10 cellular contexts compared by ENCODE assay signal in the genomic region with DNA sequence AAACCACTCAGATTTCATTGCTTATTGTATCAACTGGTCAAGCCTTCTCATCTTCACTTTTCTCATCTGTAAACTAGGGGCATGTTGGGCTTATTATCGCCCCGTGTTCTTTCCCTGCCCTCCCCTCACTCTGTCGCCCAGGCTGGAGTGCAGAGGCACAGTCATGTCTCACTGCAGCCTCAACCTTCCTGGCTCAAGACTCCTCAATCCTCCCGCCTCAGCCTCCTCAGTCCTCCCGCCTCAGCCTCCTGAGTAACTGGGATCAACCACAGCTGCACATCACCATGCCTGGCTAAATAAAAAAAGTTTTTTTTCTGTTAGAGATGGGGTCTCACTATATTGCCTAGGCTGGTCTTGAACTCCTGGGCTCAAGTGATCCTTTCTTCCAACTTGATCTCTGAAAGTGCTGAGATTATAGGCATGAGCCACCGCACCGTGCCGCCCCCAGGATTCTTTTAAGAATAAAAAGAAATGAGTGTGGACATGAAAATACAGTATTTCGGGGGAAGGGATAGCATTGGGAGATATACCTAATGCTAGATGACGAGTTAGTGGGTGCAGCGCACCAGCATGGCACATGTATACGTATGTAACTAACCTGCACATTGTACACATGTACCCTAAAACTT. TPM values are rescaled to one million over a fixed set of nuclear protein-coding genes. Genes with fewer than 3 reads are reported as not detected.
DNase-seq lines count a peak whose midpoint lies in the region.
"Had no signal": no experiment of that assay in that cellular context is flagged by ENCODE, and none has a peak within 500 bp of the region (broad histone marks: within the 10 kb centered on the region; RNA-seq: fewer than 3 reads in every experiment).

No MANE protein-coding gene starts in this region.

- peaks cover 4 to 17% (median 11%) of the 10 kb centered on the region in 5 donors for H3K36me3 ChIP-seq in subcutaneous abdominal adipose tissue (ENCODE audit: control insufficient read depth in 5 of 5, insufficient read depth in 5 of 5, low read length in 5 of 5)

- no peaks in the 10 kb centered on the region for H3K27me3 ChIP-seq in subcutaneous abdominal adipose tissue (ENCODE audit: control insufficient read depth in 5 of 5, insufficient read depth in 4 of 5, low read length in 5 of 5)

- POLR2A ChIA-PET in activated CD4-positive, alpha-beta T cell treated with anti-CD3 and anti-CD28 coated beads, Interleukin-2, amount 10 ng/mL, durations not matched to agents 7 days and 5 days (lab: Charles Lee) = no interaction called here

- intact Hi-C loops in activated T-helper 2 cell treated with anti-CD3 and anti-CD28 coated beads, Interferon-gamma antibody, Interleukin-2, Interleukin-4, amounts not matched to agents 10 μg/mL and 5 μg/mL and 100 μg/mL, durations not matched to agents 14 hours and 24 hours and 36 hours (cut with micrococcal nuclease) = loop anchor here (10.0 kb wide), 1 partner anchor 180 kb away; a partner anchor contains a TSS

- H3K27ac ChIP-seq in subcutaneous abdominal adipose tissue (ENCODE audit: low read depth, low read length) = peak overlapping the region; percentile 96

- no peaks in the 10 kb centered on the region for H3K27me3 Mint-ChIP-seq in activated CD4-positive, alpha-beta T cell treated with anti-CD3 and anti-CD28 coated beads, Interleukin-2, amount 10 ng/mL, durations not matched to agents 7 days and 5 days
- no peaks in the 10 kb centered on the region for H3K27me3 Mint-ChIP-seq in activated T-helper 2 cell treated with anti-CD3 and anti-CD28 coated beads, Interferon-gamma antibody, Interleukin-2, Interleukin-4, amounts not matched to agents 10 μg/mL and 5 μg/mL and 100 μg/mL, durations not matched to agents 14 hours and 24 hours and 36 hours (ENCODE audit: low read depth)
- peaks cover 4% of the 10 kb centered on the region in 3 donors for H3K27me3 Mint-ChIP-seq in immature natural killer cell (ENCODE audit: low read depth in 3 of 3)

- H3K4me1 Mint-ChIP-seq in activated CD4-positive, alpha-beta T cell treated with anti-CD3 and anti-CD28 coated beads, Interleukin-2, amount 10 ng/mL, durations not matched to agents 7 days and 5 days = peaks cover 46% of the 10 kb centered on the region
- peaks cover 30% of the 10 kb centered on the region for H3K4me1 Mint-ChIP-seq in activated T-helper 2 cell treated with anti-CD3 and anti-CD28 coated beads, Interferon-gamma antibody, Interleukin-2, Interleukin-4, amounts not matched to agents 10 μg/mL and 5 μg/mL and 100 μg/mL, durations not matched to agents 14 hours and 24 hours and 36 hours (ENCODE audit: low read depth)
- H3K4me1 Mint-ChIP-seq in immature natural killer cell = peaks cover 49 to 72% of the 10 kb centered on the region in 2 donors

- H3K36me3 Mint-ChIP-seq in activated CD4-positive, alpha-beta T cell treated with anti-CD3 and anti-CD28 coated beads, Interleukin-2, amount 10 ng/mL, durations not matched to agents 7 days and 5 days (ENCODE audit: low read depth) = peaks cover 44% of the 10 kb centered on the region
- H3K36me3 Mint-ChIP-seq in activated T-helper 2 cell treated with anti-CD3 and anti-CD28 coated beads, Interferon-gamma antibody, Interleukin-2, Interleukin-4, amounts not matched to agents 10 μg/mL and 5 μg/mL and 100 μg/mL, durations not matched to agents 14 hours and 24 hours and 36 hours (ENCODE audit: low read depth) = peaks cover 64% of the 10 kb centered on the region
- H3K36me3 Mint-ChIP-seq in immature natural killer cell = peaks cover 0 to 10% (median 0%) of the 10 kb centered on the region in 3 donors

- H3K27ac Mint-ChIP-seq in activated CD4-positive, alpha-beta T cell treated with anti-CD3 and anti-CD28 coated beads, Interleukin-2, amount 10 ng/mL, durations not matched to agents 7 days and 5 days = peak overlapping the region; percentile 97
- peak overlapping the region; percentile 75 for H3K27ac Mint-ChIP-seq in activated T-helper 2 cell treated with anti-CD3 and anti-CD28 coated beads, Interferon-gamma antibody, Interleukin-2, Interleukin-4, amounts not matched to agents 10 μg/mL and 5 μg/mL and 100 μg/mL, durations not matched to agents 14 hours and 24 hours and 36 hours
- H3K27ac Mint-ChIP-seq in immature natural killer cell = peak overlapping the region; percentile 93 to 98 (median 96)

- peak overlapping the region in 3 of 5 donors; percentile 24 to 91 (median 90) for H3K4me3 ChIP-seq in subcutaneous abdominal adipose tissue (ENCODE audit: low read depth in 1 of 5, low read length in 5 of 5)

- H3K9ac ChIP-seq in subcutaneous abdominal adipose tissue (ENCODE audit: low read length in 5 of 5) = peak overlapping the region in 4 of 5 donors; percentile 90 to 93 (median 91)

- no peaks in the 10 kb centered on the region for H3K9me3 ChIP-seq in subcutaneous abdominal adipose tissue (ENCODE audit: control insufficient read depth in 5 of 5, low read length in 5 of 5)

- no peak for DNase-seq in activated CD4-positive, alpha-beta T cell treated with anti-CD3 and anti-CD28 coated beads, Interleukin-2, amount 10 ng/mL, durations not matched to agents 7 days and 5 days
- DNase-seq in activated CD4-positive, alpha-beta T cell treated with anti-CD3 and anti-CD28 coated beads for 4 hours = no peak
- DNase-seq in activated T-helper 2 cell treated with anti-CD3 and anti-CD28 coated beads, Interferon-gamma antibody, Interleukin-2, Interleukin-4, amounts not matched to agents 10 μg/mL and 5 μg/mL and 100 μg/mL, durations not matched to agents 14 hours and 24 hours and 36 hours (ENCODE audit: low spot score) = no peak
- DNase-seq in immature natural killer cell (no peak), DMS 273 treated with DMSO at 0.1 percent for 48 hours (lab: John Stamatoyannopoulos, UW) (no peak), SHP77 (lab: John Stamatoyannopoulos, UW) (no peak)
- no peak for DNase-seq in stimulated activated CD4-positive, alpha-beta T cell treated with anti-CD3 and anti-CD28 coated beads, Interleukin-1b, Interleukin-23, amount 100 ng/mL, for 48 hours
- DNase-seq: NCI-H2029 treated with DMSO at 0.1 percent for 48 hours had no signal

- H3K4me3 Mint-ChIP-seq in activated CD4-positive, alpha-beta T cell treated with anti-CD3 and anti-CD28 coated beads, Interleukin-2, amount 10 ng/mL, durations not matched to agents 7 days and 5 days = peak overlapping the region; percentile 96
- peak overlapping the region; percentile 94 for H3K4me3 Mint-ChIP-seq in activated T-helper 2 cell treated with anti-CD3 and anti-CD28 coated beads, Interferon-gamma antibody, Interleukin-2, Interleukin-4, amounts not matched to agents 10 μg/mL and 5 μg/mL and 100 μg/mL, durations not matched to agents 14 hours and 24 hours and 36 hours (ENCODE audit: low read depth)
- H3K4me3 Mint-ChIP-seq in immature natural killer cell = peak overlapping the region; percentile 93 to 95 (median 94)

- H3K4me1 ChIP-seq in subcutaneous abdominal adipose tissue (ENCODE audit: control insufficient read depth in 5 of 5, insufficient read depth in 5 of 5, low read length in 5 of 5) = peaks cover 3 to 55% (median 32%) of the 10 kb centered on the region in 5 donors

- CTCF ChIA-PET in activated CD4-positive, alpha-beta T cell treated with anti-CD3 and anti-CD28 coated beads, Interleukin-2, amount 10 ng/mL, durations not matched to agents 7 days and 5 days (lab: Charles Lee) = no interaction called here

- H3K9me3 Mint-ChIP-seq in activated CD4-positive, alpha-beta T cell treated with anti-CD3 and anti-CD28 coated beads, Interleukin-2, amount 10 ng/mL, durations not matched to agents 7 days and 5 days = no peaks in the 10 kb centered on the region
- no peaks in the 10 kb centered on the region for H3K9me3 Mint-ChIP-seq in activated T-helper 2 cell treated with anti-CD3 and anti-CD28 coated beads, Interferon-gamma antibody, Interleukin-2, Interleukin-4, amounts not matched to agents 10 μg/mL and 5 μg/mL and 100 μg/mL, durations not matched to agents 14 hours and 24 hours and 36 hours
- no peaks in the 10 kb centered on the region for H3K9me3 Mint-ChIP-seq in immature natural killer cell

RNA-seq across cellular contexts. Expression of a gene that starts 2.0 kb away (rescaled TPM):
- 10 to 100 TPM; 34.3 to 34.9 TPM for total RNA-seq in activated CD4-positive, alpha-beta T cell treated with anti-CD3 and anti-CD28 coated beads, Interleukin-2, amount 10 ng/mL, durations not matched to agents 7 days and 5 days
- total RNA-seq in activated T-helper 2 cell treated with anti-CD3 and anti-CD28 coated beads, Interferon-gamma antibody, Interleukin-2, Interleukin-4, amounts not matched to agents 10 μg/mL and 5 μg/mL and 100 μg/mL, durations not matched to agents 14 hours and 24 hours and 36 hours = 38.1 and 38.3 TPM in 2 replicates
- 1 to 10 TPM in 2 of 3 donors, under 1 TPM in 1; 0.59 to 8.5 (median 1.5) TPM for polyA plus RNA-seq in immature natural killer cell

RNA-seq across cellular contexts. Expression of a gene that starts 35.9 kb away (rescaled TPM):
- 100 to 1,000 TPM; 369 to 418 TPM for total RNA-seq in activated CD4-positive, alpha-beta T cell treated with anti-CD3 and anti-CD28 coated beads, Interleukin-2, amount 10 ng/mL, durations not matched to agents 7 days and 5 days
- 603 and 609 TPM in 2 replicates for total RNA-seq in activated T-helper 2 cell treated with anti-CD3 and anti-CD28 coated beads, Interferon-gamma antibody, Interleukin-2, Interleukin-4, amounts not matched to agents 10 μg/mL and 5 μg/mL and 100 μg/mL, durations not matched to agents 14 hours and 24 hours and 36 hours
- polyA plus RNA-seq in immature natural killer cell = 100 to 1,000 TPM; 240 to 326 (median 325) TPM

RNA-seq across cellular contexts. Expression of a gene that starts 53.8 kb away (rescaled TPM):
- total RNA-seq in activated CD4-positive, alpha-beta T cell treated with anti-CD3 and anti-CD28 coated beads, Interleukin-2, amount 10 ng/mL, durations not matched to agents 7 days and 5 days = under 1 TPM; 0.35 to 0.44 TPM
- 0.39 and 0.51 TPM in 2 replicates for total RNA-seq in activated T-helper 2 cell treated with anti-CD3 and anti-CD28 coated beads, Interferon-gamma antibody, Interleukin-2, Interleukin-4, amounts not matched to agents 10 μg/mL and 5 μg/mL and 100 μg/mL, durations not matched to agents 14 hours and 24 hours and 36 hours
- 1 to 10 TPM in 1 of 3 donors, under 1 TPM in 2; 0.56 to 1.3 (median 0.86) TPM for polyA plus RNA-seq in immature natural killer cell
- total RNA-seq: liver had no signal
- polyA plus RNA-seq: liver had no signal

RNA-seq across cellular contexts. Expression of a gene that starts 59.1 kb away (rescaled TPM):
- 1 to 10 TPM; 1.4 to 2.5 TPM for total RNA-seq in activated CD4-positive, alpha-beta T cell treated with anti-CD3 and anti-CD28 coated beads, Interleukin-2, amount 10 ng/mL, durations not matched to agents 7 days and 5 days
- 0.62 and 3.2 TPM in 2 replicates for total RNA-seq in activated T-helper 2 cell treated with anti-CD3 and anti-CD28 coated beads, Interferon-gamma antibody, Interleukin-2, Interleukin-4, amounts not matched to agents 10 μg/mL and 5 μg/mL and 100 μg/mL, durations not matched to agents 14 hours and 24 hours and 36 hours
- polyA plus RNA-seq in immature natural killer cell = 1 to 10 TPM; 2.3 to 5.8 (median 5.8) TPM
